Comparison of ENCODE assay signal across 16 cellular contexts in genomic region chr1:25255711-25256577, GRCh38. TPM values are rescaled to one million over a fixed set of nuclear protein-coding genes. Genes with fewer than 3 reads are reported as not detected.
"Had no signal": no experiment of that assay in that cellular context is flagged by ENCODE, and none has a peak within 500 bp of the region (broad histone marks: within the 10 kb centered on the region; RNA-seq: fewer than 3 reads in every experiment).

No MANE protein-coding gene starts in this region.

- DNase-seq: activated CD4-positive, alpha-beta memory T cell treated with anti-CD3 and anti-CD28 coated beads for 36 hours; activated CD4-positive, alpha-beta T cell treated with anti-CD3 and anti-CD28 coated beads for 36 hours; activated CD8-positive, alpha-beta memory T cell treated with anti-CD3 and anti-CD28 coated beads, Interleukin-2, amount 10 ng/mL, durations not matched to agents 7 days and 5 days; activated T-cell treated with anti-CD3 and anti-CD28 coated beads, Interleukin-2, amount 50 U/mL, for 1 hour; hypothalamus; kidney glomerular epithelial cell; mesenchymal stem cell; stimulated activated naive CD4-positive, alpha-beta T cell; substantia nigra; upper lobe of left lung had no signal

- H3K27ac ChIP-seq: esophagus muscularis mucosa, upper lobe of left lung had no signal

- H3K27me3 ChIP-seq: adrenal gland, esophagus muscularis mucosa, upper lobe of left lung had no signal

- H3K36me3 ChIP-seq: adrenal gland, esophagus muscularis mucosa, upper lobe of left lung had no signal

- H3K9me3 ChIP-seq: adrenal gland, esophagus muscularis mucosa, upper lobe of left lung had no signal

- H3K4me3 ChIP-seq: adrenal gland, esophagus muscularis mucosa, upper lobe of left lung had no signal

- ATAC-seq: activated CD4-positive, alpha-beta T cell treated with anti-CD3 and anti-CD28 coated beads for 36 hours; activated CD8-positive, alpha-beta memory T cell treated with anti-CD3 and anti-CD28 coated beads, Interleukin-2, amount 10 ng/mL, durations not matched to agents 7 days and 5 days had no signal

RNA-seq across cellular contexts. Expression of gene RHD, which starts 16.4 kb away (rescaled TPM):
- total RNA-seq: activated CD4-positive, alpha-beta memory T cell treated with anti-CD3 and anti-CD28 coated beads for 36 hours; activated CD4-positive, alpha-beta T cell treated with anti-CD3 and anti-CD28 coated beads for 36 hours; activated CD8-positive, alpha-beta memory T cell treated with anti-CD3 and anti-CD28 coated beads, Interleukin-2, amount 10 ng/mL, durations not matched to agents 7 days and 5 days; esophagus muscularis mucosa; fibroblast of villous mesenchyme; glomerular endothelial cell; omental fat pad; T-helper 1 cell treated with Interleukin-12 subunit alpha and Interleukin-12 subunit beta and Interleukin-4 antibody, amounts not matched to agents 30 ng/mL and 1 ng/mL, for 36 hours had no signal
